ENCODE assay signal across 10 cellular contexts in the genomic region with DNA sequence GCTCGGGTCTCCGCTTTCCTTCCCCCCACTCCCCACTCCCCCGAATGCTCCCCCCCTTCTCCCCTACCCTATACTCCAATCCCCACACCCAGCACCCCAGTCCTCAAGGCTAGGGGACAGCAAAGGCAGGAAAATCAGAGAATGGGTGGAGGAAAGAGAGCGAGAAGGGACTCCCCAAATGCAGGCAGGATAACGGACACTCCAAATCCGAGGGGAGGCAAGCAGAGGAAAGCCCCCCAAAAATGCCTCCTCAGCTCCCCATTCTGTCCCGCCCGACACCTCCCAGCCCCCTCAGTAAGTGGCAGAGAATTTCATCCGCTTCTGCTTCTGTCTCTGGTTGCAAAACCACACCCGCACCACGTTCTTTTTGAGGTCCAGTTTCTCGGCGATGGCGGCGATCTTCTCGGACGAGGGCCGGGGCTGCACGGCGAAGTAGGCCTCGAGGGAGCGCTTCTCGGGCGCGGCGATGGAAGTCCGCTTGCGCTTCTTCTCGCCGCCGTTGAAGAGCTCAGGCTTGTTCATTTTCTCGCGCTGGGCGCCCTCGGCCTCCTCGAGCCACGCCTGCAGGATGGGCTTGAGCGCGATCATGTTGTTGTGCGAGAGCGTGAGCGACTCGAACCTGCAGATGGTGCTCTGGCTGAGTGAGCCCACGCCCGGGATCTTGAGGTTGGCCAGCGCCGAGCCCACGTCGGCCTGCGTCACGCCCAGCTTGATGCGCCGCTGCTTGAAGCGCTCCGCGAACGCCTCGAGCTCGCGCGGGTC. TPM values are rescaled to one million over a fixed set of nuclear protein-coding genes. Genes with fewer than 3 reads are reported as not detected.
DNase-seq lines count a peak whose midpoint lies in the region; ATAC-seq, FAIRE-seq and TF ChIP-seq lines count a peak whose summit lies in the region.
"Had no signal": no experiment of that assay in that cellular context is flagged by ENCODE, and none has a peak within 500 bp of the region (broad histone marks: within the 10 kb centered on the region; RNA-seq: fewer than 3 reads in every experiment).

No MANE protein-coding gene starts in this region.

- H3K4me3 Mint-ChIP-seq in memory B cell: peak overlapping the region; percentile 37

- peaks cover 45% of the 10 kb centered on the region for H3K27me3 Mint-ChIP-seq in memory B cell

- TF ChIP-seq CTCF in A673 (conservative IDR thresholded peaks at IDR 0.05; ENCODE audit: low read depth, low read length) (peak; percentile 17; the same call in 1 of the 2 replicates), GM12878 (IDR thresholded peaks at IDR 0.05 in 2 of 3, conservative IDR thresholded peaks at IDR 0.05 in 1 of 3; ENCODE audit: control insufficient read depth in 2 of 3, extremely low read depth in 1 of 3, insufficient read depth in 1 of 3, low read depth in 3 of 3, low read length in 3 of 3) (no peak), lower leg skin (IDR thresholded peaks at IDR 0.05) (no peak)

- H3K4me1 ChIP-seq in A673 (ENCODE audit: insufficient read depth, low read length, poor library complexity, severe bottlenecking) (peaks cover 31% of the 10 kb centered on the region), GM23248 (ENCODE audit: insufficient read depth) (no peaks in the 10 kb centered on the region), GM12878 (ENCODE audit: control insufficient read depth, insufficient read depth, low read length) (peaks cover 8% of the 10 kb centered on the region)

- no peak for TF ChIP-seq EP300 in GM12878 (IDR thresholded peaks at IDR 0.05; ENCODE audit: borderline replicate concordance in 1 of 2, control insufficient read depth in 1 of 2, low read depth in 2 of 2, low read length in 2 of 2)

- H3K9me2 ChIP-seq in GM23248 (ENCODE audit: insufficient read depth): no peaks in the 10 kb centered on the region

- CTCF ChIA-PET in A673 (lab: Charles Lee): no interaction called here
- CTCF ChIA-PET in GM12878 (lab: Yijun Ruan, JAX): no interaction called here

- H4K20me1 ChIP-seq in GM23248 (ENCODE audit: insufficient read depth) (no peaks in the 10 kb centered on the region), GM12878 (ENCODE audit: control insufficient read depth, insufficient read depth) (no peaks in the 10 kb centered on the region)

- BruUV-seq in A673 (replicated peaks; lab: Mats Ljungman, UMichigan) (no TSS peak), GM12878 (replicated peaks; lab: Mats Ljungman, UMichigan) (no TSS peak)

- H3F3A ChIP-seq in GM23248 (ENCODE audit: insufficient read depth): 0 out of 2 replicates have a peak, but pooled peaks cover 9% of the 10 kb centered on the region

- ATAC-seq in GM12878: no peak
- ATAC-seq in memory B cell (ENCODE audit: low read depth): peak; percentile 16
- no peak for ATAC-seq in GM21515 (IDR thresholded peaks at IDR 0.05; ENCODE audit: unreplicated experiment)
- ATAC-seq: left lung had no signal

- SMC1A ChIA-PET in GM12878 (lab: Charles Lee; ENCODE audit: uncharacterized antibody, unreplicated experiment): no interaction called here

- H3K36me3 ChIP-seq in A673 (ENCODE audit: insufficient read depth, low read length, poor library complexity, severe bottlenecking): no peaks in the 10 kb centered on the region
- no peaks in the 10 kb centered on the region for H3K36me3 ChIP-seq in GM23248 (ENCODE audit: low read depth)
- H3K36me3 ChIP-seq in GM12878 (ENCODE audit: control insufficient read depth in 2 of 2, insufficient read depth in 2 of 2, low read length in 1 of 2): no peaks in the 10 kb centered on the region
- H3K36me3 ChIP-seq: left lung had no signal

- H3K27ac Mint-ChIP-seq in memory B cell: no peak overlapping the region

- WGBS in GM23248 (ENCODE audit: low coverage in 1 of 2, low lambda C conversion rate in 2 of 2, missing lambda C conversion rate in 2 of 2), 2 experiments: 3% methylated on average over 40 to 53 of the region's 61 CpGs
- WGBS in GM12878 (ENCODE audit: insufficient coverage, insufficient replicate concordance, low lambda C conversion rate, missing lambda C conversion rate): 12% methylated on average over 58 of the region's 61 CpGs
- 5% methylated on average over 35 to 47 of the region's 61 CpGs for WGBS in lower leg skin, 2 donors

- no peak for TF ChIP-seq RAD21 in GM12878 (IDR thresholded peaks at IDR 0.05; ENCODE audit: insufficient read depth, low read depth, low read length)

- H3K79me2 ChIP-seq in GM23248 (ENCODE audit: insufficient read depth): no peaks in the 10 kb centered on the region
- H3K79me2 ChIP-seq in GM12878 (ENCODE audit: control insufficient read depth, insufficient read depth, low read length): no peaks in the 10 kb centered on the region

- H3K27ac ChIP-seq in A673 (ENCODE audit: low read depth, low read length, poor library complexity, severe bottlenecking) (no peak overlapping the region), GM23248 (no peak overlapping the region), GM12878 (ENCODE audit: control insufficient read depth, insufficient read depth) (no peak overlapping the region)
- H3K27ac ChIP-seq: left lung had no signal

- intact Hi-C loops in A673 (cut with micrococcal nuclease; ENCODE audit: unreplicated experiment): loop anchor here (10.0 kb wide), 1 partner anchor 933 kb away; no protein-coding TSS in a partner anchor
- intact Hi-C loops in GM12878 (cut with micrococcal nuclease; ENCODE audit: unreplicated experiment): no loop called here
- intact Hi-C loops in lower leg skin (cut with DNase I; ENCODE audit: low total_unique reads): no loop called here

- no peak for TF ChIP-seq POLR2A in GM12878 (IDR thresholded peaks at IDR 0.05; ENCODE audit: low read depth, low read length)
- TF ChIP-seq POLR2A in lower leg skin (IDR thresholded peaks at IDR 0.05): no peak

- peaks cover 18% of the 10 kb centered on the region for H3K4me1 Mint-ChIP-seq in memory B cell

- no peaks in the 10 kb centered on the region for H3K9me3 Mint-ChIP-seq in memory B cell

- H3K4me3 ChIP-seq in A673 (ENCODE audit: low read depth, low read length, poor library complexity, severe bottlenecking) (peak overlapping the region; percentile 11), GM23248 (no peak overlapping the region), GM12878 (no peak overlapping the region), lower leg skin (ENCODE audit: low read depth, poor library complexity, severe bottlenecking) (no peak overlapping the region)

- POLR2A ChIA-PET in A673 (lab: Charles Lee; ENCODE audit: low non-redundant PET): no interaction called here
- POLR2A ChIA-PET in GM12878 (lab: Charles Lee): no interaction called here

- H3K9ac ChIP-seq in GM23248 (no peak overlapping the region), GM12878 (ENCODE audit: control insufficient read depth, insufficient read depth, low read length) (no peak overlapping the region)

- H3K9me3 ChIP-seq in A673 (ENCODE audit: low read depth, low read length, poor library complexity, severe bottlenecking) (no peaks in the 10 kb centered on the region), GM23248 (ENCODE audit: low read depth) (no peaks in the 10 kb centered on the region), GM12878 (replicated peaks; ENCODE audit: control insufficient read depth, insufficient read depth, low read length) (no peaks in the 10 kb centered on the region; the same call in 2 of the 3 replicates)
- H3K9me3 ChIP-seq: left lung had no signal

- no peak for FAIRE-seq in GM12878 (lab: Jason Lieb, UNC)

- in situ Hi-C loops in GM23248 (cut with MboI): no loop called here
- in situ Hi-C loops in GM12878 (cut with MboI): no loop called here

- H3K4me2 ChIP-seq in GM23248 (ENCODE audit: unreplicated experiment) (no peak overlapping the region), GM12878 (ENCODE audit: control insufficient read depth, insufficient read depth) (peak overlapping the region; percentile 64; the same call in 1 of the 2 replicates)

- peaks cover 94% of the 10 kb centered on the region for H3K27me3 ChIP-seq in A673 (replicated peaks; ENCODE audit: insufficient read depth, low read depth, low read length, poor library complexity)
- peaks cover 91% of the 10 kb centered on the region for H3K27me3 ChIP-seq in GM23248 (replicated peaks; ENCODE audit: insufficient read depth)
- H3K27me3 ChIP-seq in GM12878 (replicated peaks in 1 of 2; ENCODE audit: control insufficient read depth in 2 of 2, insufficient read depth in 2 of 2, low read length in 1 of 2): peaks cover 17 to 44% of the 10 kb centered on the region in 2 experiments

- DNase-seq in A673 (ENCODE audit: low spot score) (peak; percentile 35), GM23248 (peak; percentile 38), GM12878 (ENCODE audit: low read depth, low spot score) (no peak), memory B cell (ENCODE audit: low spot score in 2 of 2) (no peak), lower leg skin (ENCODE audit: low spot score in 2 of 2) (no peak), HK-2 (ENCODE audit: unreplicated experiment) (no peak), hypothalamus (lab: John Stamatoyannopoulos, UW) (no peak)
- DNase-seq: activated naive CD4-positive, alpha-beta T cell had no signal

- RAD21 ChIA-PET in GM12878 (lab: Charles Lee; ENCODE audit: unreplicated experiment): no interaction called here

- no peak overlapping the region; the same call in 1 of the 2 replicates for H2AFZ ChIP-seq in GM23248
- no peak overlapping the region for H2AFZ ChIP-seq in GM12878 (ENCODE audit: control insufficient read depth, low read depth, low read length)

- peaks cover 5% of the 10 kb centered on the region for H3K36me3 Mint-ChIP-seq in memory B cell

RNA-seq across cellular contexts. Expression of a gene that starts 2.0 kb away (rescaled TPM):
- total RNA-seq in A673 (2021) (12.6 and 16.8 TPM in 2 replicates), GM12878 (2014; rRNA removed) (not detected in 2 replicates), GM12878 (2014; rRNA removed; fragmentation: Illumina TruSeq; extraction: Trizol) (not detected in 2 replicates), GM12878 (2021) (0.05 TPM in 2 replicates), lower leg skin (under 1 TPM in 2 of 4 donors, not detected in 2; 0.10 to 0.13 TPM)
- total RNA-seq in GM23248 (2014; rRNA removed; shearing (Covaris generic)): not detected in 2 replicates
- polyA plus RNA-seq in GM23248 (2016; fragmentation: Nextera tagmentation; extraction: Ambion mirVana) (not detected in 2 replicates), GM12878 (2011; rRNA removed) (0.14 and 0.26 TPM in 2 replicates), GM12878 (2014; fragmentation: Illumina TruSeq; extraction: Trizol) (0.01 TPM in 1 of 2 replicates, not detected in the other), GM12878 (2014; fragmentation: Nextera tagmentation; extraction: Ambion mirVana) (under 1 TPM in 1 of 2 experiments, not detected in 1; 0.02 TPM), GM12878 (2014; rRNA removed) (0.01 TPM in 1 of 2 replicates, not detected in the other), GM12878 (2016; fragmentation: Nextera tagmentation; extraction: Ambion mirVana) (not detected)
- 0.10 TPM in 2 replicates for total RNA-seq in GM12878 (2013; cell fraction: nucleolus; rRNA removed)
- polyA plus RNA-seq in GM12878 (2011; ENCODE audit: low read depth): 0.08 TPM
- polyA plus RNA-seq in GM12878 (2011; cell fraction: cytosol; rRNA removed): 0.08 and 0.10 TPM in 2 replicates
- polyA plus RNA-seq in GM12878 (2011; cell fraction: nucleus; rRNA removed): 0.60 and 0.86 TPM in 2 replicates
- polyA plus RNA-seq in GM12878 (2012): 0.10 and 0.22 TPM in 2 replicates
- polyA minus RNA-seq in GM12878 (2011; rRNA and poly(A)+ RNA removed): 0.05 TPM in 1 of 2 replicates, not detected in the other
- not detected in 2 replicates for polyA minus RNA-seq in GM12878 (2011; cell fraction: cytosol; rRNA and poly(A)+ RNA removed)
- 0.12 and 0.29 TPM in 2 replicates for polyA minus RNA-seq in GM12878 (2011; cell fraction: nucleus; rRNA and poly(A)+ RNA removed)
- total RNA-seq: left lung had no signal

RNA-seq across cellular contexts. Expression of a gene that starts 57.6 kb away (rescaled TPM):
- total RNA-seq in A673 (2021) (24.2 and 24.3 TPM in 2 replicates), GM12878 (2014; rRNA removed) (20.5 and 24.3 TPM in 2 replicates), GM12878 (2014; rRNA removed; fragmentation: Illumina TruSeq; extraction: Trizol) (33.3 and 34.2 TPM in 2 replicates), GM12878 (2021) (19.1 and 20.0 TPM in 2 replicates), lower leg skin (10 to 100 TPM in 2 of 4 donors, 1 to 10 TPM in 2; 6.1 to 10.7 (median 8.7) TPM)
- 9.5 and 10.6 TPM in 2 replicates for total RNA-seq in GM23248 (2014; rRNA removed; shearing (Covaris generic))
- polyA plus RNA-seq in GM23248 (2016; fragmentation: Nextera tagmentation; extraction: Ambion mirVana) (7.9 and 10.4 TPM in 2 replicates), GM12878 (2011; rRNA removed) (23.5 and 35.9 TPM in 2 replicates), GM12878 (2014; fragmentation: Illumina TruSeq; extraction: Trizol) (33.2 and 37.3 TPM in 2 replicates), GM12878 (2014; fragmentation: Nextera tagmentation; extraction: Ambion mirVana) (10 to 100 TPM; 15.5 to 18.1 TPM), GM12878 (2014; rRNA removed) (11.8 and 16.6 TPM in 2 replicates), GM12878 (2016; fragmentation: Nextera tagmentation; extraction: Ambion mirVana) (10 to 100 TPM; 29.1 to 29.2 TPM)
- 20.5 and 21.3 TPM in 2 replicates for total RNA-seq in GM12878 (2013; cell fraction: nucleolus; rRNA removed)
- 6.2 TPM for polyA plus RNA-seq in GM12878 (2011; ENCODE audit: low read depth)
- 6.8 and 7.1 TPM in 2 replicates for polyA plus RNA-seq in GM12878 (2011; cell fraction: cytosol; rRNA removed)
- polyA plus RNA-seq in GM12878 (2011; cell fraction: nucleus; rRNA removed): 10.2 and 11.6 TPM in 2 replicates
- polyA plus RNA-seq in GM12878 (2012): 8.6 and 11.8 TPM in 2 replicates
- polyA minus RNA-seq in GM12878 (2011; rRNA and poly(A)+ RNA removed): 13.1 and 22.0 TPM in 2 replicates
- polyA minus RNA-seq in GM12878 (2011; cell fraction: cytosol; rRNA and poly(A)+ RNA removed): 6.7 and 8.5 TPM in 2 replicates
- 10.2 and 15.7 TPM in 2 replicates for polyA minus RNA-seq in GM12878 (2011; cell fraction: nucleus; rRNA and poly(A)+ RNA removed)

Comparison
In these comparisons a context has a peak if more than half of its experiments do, and no peak if none do; other contexts are left out.
1. DNase-seq: peak in A673 (single experiment) and GM23248 (single experiment); none in GM12878 (single experiment), memory B cell (0 of 2), lower leg skin (0 of 2), HK-2 (single experiment) and hypothalamus (0 of 51).
2. RNA of a gene that starts 2.0 kb away (total RNA-seq): 12.6 to 16.8 TPM in A673; 0.10 to 0.13 TPM in lower leg skin, not detected in GM23248 and 0.05 to 0.10 TPM in GM12878; every median in the first group is over 10 times any median in the second.